29 cellular contexts compared by ENCODE assay signal in genomic region chr5:176825234-176825633, GRCh38. TPM values are rescaled to one million over a fixed set of nuclear protein-coding genes. Genes with fewer than 3 reads are reported as not detected.
"Had no signal": no experiment of that assay in that cellular context is flagged by ENCODE, and none has a peak within 500 bp of the region (broad histone marks: within the 10 kb centered on the region; RNA-seq: fewer than 3 reads in every experiment).

No MANE protein-coding gene starts in this region.

- H3K9ac ChIP-seq: KMS-11 had no signal

- H3K4me3 ChIP-seq: PC-9, SJCRH30, SK-N-MC had no signal

- H2AFZ ChIP-seq: PC-9 had no signal

- DNase-seq: Karpas-422, KBM-7, MM.1S, MV-4-11, NCI-H1092, NCI-H1417 treated with DMSO at 0.1 percent for 48 hours, NCI-H1436 treated with DMSO at 0.1 percent for 48 hours, NCI-H1694 treated with DMSO at 0.1 percent for 48 hours, NCI-H187 treated with DMSO at 0.1 percent for 48 hours, NCI-H2171 treated with DMSO at 0.1 percent for 48 hours, NCI-H2227 treated with DMSO at 0.1 percent for 48 hours, NCI-H446, NCI-H524 treated with DMSO at 0.1 percent for 48 hours, NCI-H526 treated with DMSO at 0.1 percent for 48 hours, PC-9, SHP77, SIG-M5, SJCRH30 had no signal

- FAIRE-seq: RCC 7860 had no signal

- H3K9me3 ChIP-seq: SJCRH30 had no signal

- H3K4me1 ChIP-seq: SJCRH30 had no signal

- H3K36me3 ChIP-seq: SJCRH30 had no signal

- ATAC-seq: Panc1, Right ventricle myocardium inferior, SK-N-SH treated with all-trans-retinoic acid at 6 μM for 48 hours had no signal

- H3K27ac ChIP-seq: KMS-11, PC-9, RWPE1, SJCRH30, SK-N-MC had no signal

- H3K4me2 ChIP-seq: KMS-11 had no signal

RNA-seq across cellular contexts. Expression of gene UNC5A, which starts 14.9 kb away (rescaled TPM):
- total RNA-seq: NCI-H460, OCI-LY7, RPMI7951, SK-MEL-5 had no signal
